22 cellular contexts compared by ENCODE assay signal in genomic region chr9:69195681-69196080, GRCh38. TPM values are rescaled to one million over a fixed set of nuclear protein-coding genes. Genes with fewer than 3 reads are reported as not detected.
A peak's percentile ranks its signal among the peaks of the same experiment; 100 is the strongest.
DNase-seq lines count a peak whose midpoint lies in the region; ATAC-seq and TF ChIP-seq lines count a peak whose summit lies in the region.
"Had no signal": no experiment of that assay in that cellular context is flagged by ENCODE, and none has a peak within 500 bp of the region (broad histone marks: within the 10 kb centered on the region; RNA-seq: fewer than 3 reads in every experiment).

No MANE protein-coding gene starts in this region.

- intact Hi-C loops in posterior cingulate gyrus (cut with DNase I): no loop called here

- H2AFZ ChIP-seq in GM23338 (no peak overlapping the region), hepatocyte (no peak overlapping the region)

- peak overlapping the region; percentile 8; the same call in 1 of the 2 replicates for H3K27ac Mint-ChIP-seq in GM23338
- H3K27ac Mint-ChIP-seq: activated B cell treated with CpG ODN at 0.5 μM for 24 hours; activated CD4-positive, alpha-beta memory T cell treated with anti-CD3 and anti-CD28 coated beads, Interleukin-2, amount 10 ng/mL, durations not matched to agents 7 days and 5 days; CD4-positive, alpha-beta T cell; type B pancreatic cell had no signal

- TF ChIP-seq POLR2A in erythroblast (IDR thresholded peaks at IDR 0.05; ENCODE audit: low read length): no peak

- peaks cover 33% of the 10 kb centered on the region for H3K4me1 Mint-ChIP-seq in GM23338

- no peak overlapping the region for H3K4me2 ChIP-seq in GM23338
- no peak overlapping the region for H3K4me2 ChIP-seq in hepatocyte
- H3K4me2 ChIP-seq: SK-N-SH had no signal

- peaks cover 2% of the 10 kb centered on the region for H3K27me3 Mint-ChIP-seq in GM23338 (ENCODE audit: insufficient read depth, low read depth, poor library complexity)
- H3K27me3 Mint-ChIP-seq: activated B cell treated with CpG ODN at 0.5 μM for 24 hours; activated CD4-positive, alpha-beta memory T cell treated with anti-CD3 and anti-CD28 coated beads, Interleukin-2, amount 10 ng/mL, durations not matched to agents 7 days and 5 days; CD4-positive, alpha-beta T cell; type B pancreatic cell had no signal

- H3K9me2 ChIP-seq in GM23338 (ENCODE audit: insufficient read depth) (no peaks in the 10 kb centered on the region), hepatocyte (replicated peaks; ENCODE audit: insufficient read depth) (no peaks in the 10 kb centered on the region)
- H3K9me2 ChIP-seq: SK-N-SH had no signal

- H3K4me1 ChIP-seq in GM23338 (ENCODE audit: insufficient read depth) (peaks cover 35% of the 10 kb centered on the region), hepatocyte (ENCODE audit: insufficient read depth) (peaks cover 31% of the 10 kb centered on the region)

- H4K20me1 ChIP-seq in GM23338 (replicated peaks; ENCODE audit: insufficient read depth): peaks cover 21% of the 10 kb centered on the region; the same call in 1 of the 2 replicates
- peaks cover 16% of the 10 kb centered on the region for H4K20me1 ChIP-seq in hepatocyte (ENCODE audit: insufficient read depth, poor library complexity, severe bottlenecking)

- H3F3A ChIP-seq in GM23338 (replicated peaks; ENCODE audit: low read depth): 0 out of 2 replicates have a peak, but pooled peaks cover 3% of the 10 kb centered on the region

- H3K4me3 ChIP-seq in GM23338 (no peak overlapping the region), hepatocyte (no peak overlapping the region)
- H3K4me3 ChIP-seq: skin epidermis had no signal

- peaks cover 90% of the 10 kb centered on the region for H3K79me2 ChIP-seq in GM23338 (replicated peaks; ENCODE audit: insufficient read depth)
- H3K79me2 ChIP-seq in hepatocyte: peaks cover 94% of the 10 kb centered on the region

- WGBS in hepatocyte (ENCODE audit: low lambda C conversion rate, missing lambda C conversion rate): 65% methylated on average over 3 of the region's 3 CpGs

- no peak overlapping the region for H3K4me3 Mint-ChIP-seq in GM23338
- H3K4me3 Mint-ChIP-seq: activated B cell treated with CpG ODN at 0.5 μM for 24 hours; activated CD4-positive, alpha-beta memory T cell treated with anti-CD3 and anti-CD28 coated beads, Interleukin-2, amount 10 ng/mL, durations not matched to agents 7 days and 5 days; CD4-positive, alpha-beta T cell; type B pancreatic cell had no signal

- H3K9me3 Mint-ChIP-seq in GM23338: no peaks in the 10 kb centered on the region; the same call in 2 of the 3 replicates
- H3K9me3 Mint-ChIP-seq: activated B cell treated with CpG ODN at 0.5 μM for 24 hours; activated CD4-positive, alpha-beta memory T cell treated with anti-CD3 and anti-CD28 coated beads, Interleukin-2, amount 10 ng/mL, durations not matched to agents 7 days and 5 days; CD4-positive, alpha-beta T cell; type B pancreatic cell had no signal

- no peak overlapping the region for H3K27ac ChIP-seq in GM23338 (ENCODE audit: low read depth)
- peak overlapping the region; percentile 88 for H3K27ac ChIP-seq in cingulate gyrus (ENCODE audit: low read depth, low read length)
- no peak overlapping the region for H3K27ac ChIP-seq in hepatocyte
- H3K27ac ChIP-seq: skin epidermis had no signal

- H3K27me3 ChIP-seq in GM23338 (ENCODE audit: insufficient read depth): no peaks in the 10 kb centered on the region
- no peaks in the 10 kb centered on the region for H3K27me3 ChIP-seq in hepatocyte

- no peak for TF ChIP-seq CTCF in GM23338 (conservative IDR thresholded peaks at IDR 0.05; ENCODE audit: low read depth in 2 of 2)
- no peak for TF ChIP-seq CTCF in hepatocyte (IDR thresholded peaks at IDR 0.05; ENCODE audit: poor library complexity)

- ATAC-seq in GM23338: no peak

- H3K36me3 ChIP-seq in GM23338 (ENCODE audit: insufficient read depth) (no peaks in the 10 kb centered on the region), hepatocyte (replicated peaks; ENCODE audit: insufficient read depth, low read depth) (no peaks in the 10 kb centered on the region)

- H3K9me3 ChIP-seq in hepatocyte (ENCODE audit: low read depth): no peaks in the 10 kb centered on the region
- H3K9me3 ChIP-seq: SK-N-SH had no signal

- no peak for DNase-seq in GM23338 (ENCODE audit: low spot score)
- peak in 31 of 51 donors; percentile 8 to 82 (median 39) for DNase-seq in hypothalamus (lab: John Stamatoyannopoulos, UW)
- peak in 6 of 10 donors; percentile 18 to 89 (median 51) for DNase-seq in posterior cingulate gyrus
- DNase-seq in NCI-H2171 (lab: John Stamatoyannopoulos, UW): no peak
- no peak for DNase-seq in hepatocyte (ENCODE audit: low spot score)
- no peak for DNase-seq in HK-2 (ENCODE audit: unreplicated experiment)
- no peak for DNase-seq in erythroblast (lab: John Stamatoyannopoulos, UW)
- DNase-seq: activated B cell treated with CpG ODN at 0.5 μM for 24 hours; activated CD4-positive, alpha-beta memory T cell treated with anti-CD3 and anti-CD28 coated beads, Interleukin-2, amount 10 ng/mL, durations not matched to agents 7 days and 5 days; activated gamma-delta T cell; activated T-cell treated with anti-CD3 and anti-CD28 coated beads for 4 hours; CD4-positive, alpha-beta T cell; GF-D8; GOT3; KBM-7; NCI-H187; NCI-H446; SK-N-SH; stimulated activated naive CD4-positive, alpha-beta T cell treated with Interleukin-2 at 50 U/mL for 16 hours had no signal

- no peaks in the 10 kb centered on the region for H3K36me3 Mint-ChIP-seq in GM23338 (ENCODE audit: low read depth)
- H3K36me3 Mint-ChIP-seq: type B pancreatic cell had no signal

TF ChIP-seq in GM23338, 12 proteins besides CTCF, POLR2A, EP300 and RAD21 (continues in another document):
- no peak for TF ChIP-seq REST (IDR thresholded peaks at IDR 0.05; ENCODE audit: unreplicated experiment)
- TF ChIP-seq NANOG (IDR thresholded peaks at IDR 0.05; ENCODE audit: borderline replicate concordance): no peak

RNA-seq across cellular contexts. Expression of gene TJP2, which starts 21.6 kb away (rescaled TPM):
- 176 and 234 TPM in 2 replicates for total RNA-seq in GM23338 (2014; rRNA removed; shearing (Covaris generic))
- polyA plus RNA-seq in GM23338 (2016; fragmentation: Nextera tagmentation; extraction: Ambion mirVana) (34.9 and 37.6 TPM in 2 replicates), hepatocyte (67.2 and 69.9 TPM in 2 replicates)
- total RNA-seq in hepatocyte: 126 and 131 TPM in 2 replicates

Comparison
In these comparisons a context has a peak if more than half of its experiments do, and no peak if none do; other contexts are left out.
1. DNase-seq: peak in hypothalamus (31 of 51) and posterior cingulate gyrus (6 of 10); none in GM23338 (single experiment), NCI-H2171 (single experiment), hepatocyte (single experiment), HK-2 (single experiment) and erythroblast (0 of 2).